Comparison of ENCODE assay signal across 23 cellular contexts in genomic region chr22:46389081-46389480, GRCh38.
"Had no signal": no experiment of that assay in that cellular context is flagged by ENCODE, and none has a peak within 500 bp of the region (broad histone marks: within the 10 kb centered on the region; RNA-seq: fewer than 3 reads in every experiment).

No MANE protein-coding gene starts in this region.

- H3K4me3 ChIP-seq: coronary artery, dorsolateral prefrontal cortex, esophagus muscularis mucosa, gastroesophageal sphincter, heart left ventricle, hepatocyte, left lung, lower lobe of right lung, mucosa of descending colon had no signal

- FAIRE-seq: endothelial cell of umbilical vein, frontal cortex had no signal

- H3K27me3 ChIP-seq: dorsolateral prefrontal cortex, esophagus muscularis mucosa, foreskin keratinocyte, gastroesophageal sphincter, heart left ventricle, hepatocyte, left lung had no signal

- H3K27ac ChIP-seq: coronary artery, dorsolateral prefrontal cortex, esophagus muscularis mucosa, foreskin keratinocyte, gastroesophageal sphincter, heart left ventricle, hepatocyte, left lung, lower lobe of right lung had no signal

- H3K4me2 ChIP-seq: hepatocyte had no signal

- H3K36me3 ChIP-seq: esophagus muscularis mucosa, gastroesophageal sphincter, heart left ventricle had no signal

- H2AFZ ChIP-seq: hepatocyte had no signal

- ATAC-seq: foreskin keratinocyte; gastroesophageal sphincter; heart left ventricle; left cardiac atrium; left lung; left ventricle myocardium superior; lower lobe of right lung; mucosa of descending colon; naive thymus-derived CD8-positive, alpha-beta T cell had no signal

- H3K4me1 ChIP-seq: foreskin keratinocyte, gastroesophageal sphincter, left lung, lower lobe of right lung had no signal

- DNase-seq: dermis blood vessel endothelial cell; dorsolateral prefrontal cortex; effector CD4-positive, alpha-beta T cell; effector memory CD4-positive, alpha-beta T cell; foreskin keratinocyte; heart left ventricle; hypothalamus; immature natural killer cell; islet precursor cell; left cardiac atrium; left ventricle myocardium superior; lower lobe of right lung; mesenchymal stem cell; mucosa of descending colon; naive B cell; naive thymus-derived CD8-positive, alpha-beta T cell had no signal

- H3K79me2 ChIP-seq: hepatocyte had no signal

- H3K9me3 ChIP-seq: esophagus muscularis mucosa, gastroesophageal sphincter, heart left ventricle, left lung, lower lobe of right lung, mucosa of descending colon had no signal
